Comparison of ENCODE assay signal across 7 cellular contexts in genomic region chr11:14743667-14744066, GRCh38.
DNase-seq lines count a peak whose midpoint lies in the region; ATAC-seq lines count a peak whose summit lies in the region.
"Not testable (repeated sequence)": the region's sequence is repeated elsewhere in the genome, so short reads cannot be mapped to it uniquely, and the experiment has no call there.

No MANE protein-coding gene starts in this region.

- not testable (repeated sequence) for H3K27me3 ChIP-seq in CD8-positive, alpha-beta memory T cell (ENCODE audit: insufficient read depth, low read length, poor library complexity, severe bottlenecking)

- peaks cover 15% of the 10 kb centered on the region for H3K4me1 ChIP-seq in CD8-positive, alpha-beta memory T cell (ENCODE audit: insufficient read depth, low read length)

- H3K4me3 Mint-ChIP-seq in CD8-positive, alpha-beta memory T cell, result peak overlapping the region in 4 of 7 donors; percentile 13 to 35 (median 19)
- H3K4me3 Mint-ChIP-seq in activated CD4-positive, alpha-beta T cell treated with anti-CD3 and anti-CD28 coated beads for 36 hours; activated CD8-positive, alpha-beta T cell treated with anti-CD3 and anti-CD28 coated beads, Interleukin-2, amount 10 ng/mL, durations not matched to agents 7 days and 5 days: not testable (repeated sequence)
- peak overlapping the region; percentile 23 for H3K4me3 Mint-ChIP-seq in activated T-helper 17 cell treated with anti-CD3 and anti-CD28 coated beads, Interleukin-2, amount 50 U/mL, for 72 hours
- peak overlapping the region; percentile 9 for H3K4me3 Mint-ChIP-seq in activated naive CD4-positive, alpha-beta T cell treated with anti-CD3 and anti-CD28 coated beads, Interleukin-2, amount 50 U/mL, for 24 hours
- H3K4me3 Mint-ChIP-seq in central memory CD8-positive, alpha-beta T cell, result peak overlapping the region; percentile 6

- ATAC-seq in activated CD4-positive, alpha-beta T cell treated with anti-CD3 and anti-CD28 coated beads for 36 hours; activated CD8-positive, alpha-beta T cell treated with anti-CD3 and anti-CD28 coated beads, Interleukin-2, amount 10 ng/mL, durations not matched to agents 7 days and 5 days; central memory CD8-positive, alpha-beta T cell (replicated peaks; ENCODE audit: extremely low read depth, poor library complexity, severe bottlenecking): not testable (repeated sequence)
- peak; percentile 21 for ATAC-seq in activated T-helper 17 cell treated with anti-CD3 and anti-CD28 coated beads, Interleukin-2, amount 50 U/mL, for 72 hours (replicated peaks)

- H3K27me3 Mint-ChIP-seq in CD8-positive, alpha-beta memory T cell; activated CD4-positive, alpha-beta T cell treated with anti-CD3 and anti-CD28 coated beads for 36 hours; activated CD8-positive, alpha-beta T cell treated with anti-CD3 and anti-CD28 coated beads, Interleukin-2, amount 10 ng/mL, durations not matched to agents 7 days and 5 days (ENCODE audit: low read depth); activated T-helper 17 cell treated with anti-CD3 and anti-CD28 coated beads, Interleukin-2, amount 50 U/mL, for 72 hours; activated naive CD4-positive, alpha-beta T cell treated with anti-CD3 and anti-CD28 coated beads, Interleukin-2, amount 50 U/mL, for 24 hours; central memory CD8-positive, alpha-beta T cell: not testable (repeated sequence)

- H3K36me3 Mint-ChIP-seq in CD8-positive, alpha-beta memory T cell, result peaks cover 13 to 37% (median 37%) of the 10 kb centered on the region in 3 donors
- peaks cover 44% of the 10 kb centered on the region for H3K36me3 Mint-ChIP-seq in activated CD4-positive, alpha-beta T cell treated with anti-CD3 and anti-CD28 coated beads for 36 hours (ENCODE audit: low read depth)
- H3K36me3 Mint-ChIP-seq in activated CD8-positive, alpha-beta T cell treated with anti-CD3 and anti-CD28 coated beads, Interleukin-2, amount 10 ng/mL, durations not matched to agents 7 days and 5 days (ENCODE audit: low read depth), result peaks cover 75% of the 10 kb centered on the region
- not testable (repeated sequence) for H3K36me3 Mint-ChIP-seq in activated T-helper 17 cell treated with anti-CD3 and anti-CD28 coated beads, Interleukin-2, amount 50 U/mL, for 72 hours (ENCODE audit: low read depth); central memory CD8-positive, alpha-beta T cell (ENCODE audit: insufficient read depth)
- H3K36me3 Mint-ChIP-seq in activated naive CD4-positive, alpha-beta T cell treated with anti-CD3 and anti-CD28 coated beads, Interleukin-2, amount 50 U/mL, for 24 hours, result peaks cover 37% of the 10 kb centered on the region

- H3K27ac ChIP-seq in CD8-positive, alpha-beta memory T cell (ENCODE audit: low read depth, low read length), result not testable (repeated sequence)

- POLR2A ChIA-PET in CD8-positive, alpha-beta memory T cell (lab: Charles Lee); activated CD4-positive, alpha-beta T cell treated with anti-CD3 and anti-CD28 coated beads for 36 hours (lab: Charles Lee); activated CD8-positive, alpha-beta T cell treated with anti-CD3 and anti-CD28 coated beads, Interleukin-2, amount 10 ng/mL, durations not matched to agents 7 days and 5 days (lab: Charles Lee): not testable (repeated sequence)

- not testable (repeated sequence) for H3K36me3 ChIP-seq in CD8-positive, alpha-beta memory T cell (ENCODE audit: insufficient read depth, low read length)

- peaks cover 3 to 12% (median 5%) of the 10 kb centered on the region in 5 donors for H3K9me3 Mint-ChIP-seq in CD8-positive, alpha-beta memory T cell
- H3K9me3 Mint-ChIP-seq in activated CD4-positive, alpha-beta T cell treated with anti-CD3 and anti-CD28 coated beads for 36 hours (ENCODE audit: low read depth), result peaks cover 32% of the 10 kb centered on the region
- H3K9me3 Mint-ChIP-seq in activated CD8-positive, alpha-beta T cell treated with anti-CD3 and anti-CD28 coated beads, Interleukin-2, amount 10 ng/mL, durations not matched to agents 7 days and 5 days (ENCODE audit: insufficient read depth), result peaks cover 10% of the 10 kb centered on the region
- not testable (repeated sequence) for H3K9me3 Mint-ChIP-seq in activated T-helper 17 cell treated with anti-CD3 and anti-CD28 coated beads, Interleukin-2, amount 50 U/mL, for 72 hours; activated naive CD4-positive, alpha-beta T cell treated with anti-CD3 and anti-CD28 coated beads, Interleukin-2, amount 50 U/mL, for 24 hours; central memory CD8-positive, alpha-beta T cell

- intact Hi-C loops in activated CD4-positive, alpha-beta T cell treated with anti-CD3 and anti-CD28 coated beads for 36 hours (cut with DNase I, micrococcal nuclease); posterior vena cava (cut with DNase I): not testable (repeated sequence)

- H3K4me1 Mint-ChIP-seq in CD8-positive, alpha-beta memory T cell, result peaks cover 69 to 82% (median 71%) of the 10 kb centered on the region in 3 donors
- peaks cover 49% of the 10 kb centered on the region for H3K4me1 Mint-ChIP-seq in activated CD4-positive, alpha-beta T cell treated with anti-CD3 and anti-CD28 coated beads for 36 hours
- H3K4me1 Mint-ChIP-seq in activated CD8-positive, alpha-beta T cell treated with anti-CD3 and anti-CD28 coated beads, Interleukin-2, amount 10 ng/mL, durations not matched to agents 7 days and 5 days (ENCODE audit: low read depth), result peaks cover 70% of the 10 kb centered on the region
- H3K4me1 Mint-ChIP-seq in activated T-helper 17 cell treated with anti-CD3 and anti-CD28 coated beads, Interleukin-2, amount 50 U/mL, for 72 hours, result peaks cover 16% of the 10 kb centered on the region
- H3K4me1 Mint-ChIP-seq in activated naive CD4-positive, alpha-beta T cell treated with anti-CD3 and anti-CD28 coated beads, Interleukin-2, amount 50 U/mL, for 24 hours, result peaks cover 80% of the 10 kb centered on the region
- H3K4me1 Mint-ChIP-seq in central memory CD8-positive, alpha-beta T cell, result peaks cover 56% of the 10 kb centered on the region

- H3K9me3 ChIP-seq in CD8-positive, alpha-beta memory T cell (ENCODE audit: low read length), result not testable (repeated sequence)

- peak overlapping the region in 5 of 8 donors; percentile 3 to 83 (median 25) for H3K27ac Mint-ChIP-seq in CD8-positive, alpha-beta memory T cell
- peak overlapping the region; percentile 22 for H3K27ac Mint-ChIP-seq in activated CD4-positive, alpha-beta T cell treated with anti-CD3 and anti-CD28 coated beads for 36 hours
- peak overlapping the region; percentile 54 for H3K27ac Mint-ChIP-seq in activated CD8-positive, alpha-beta T cell treated with anti-CD3 and anti-CD28 coated beads, Interleukin-2, amount 10 ng/mL, durations not matched to agents 7 days and 5 days
- peak overlapping the region; percentile 58 for H3K27ac Mint-ChIP-seq in activated T-helper 17 cell treated with anti-CD3 and anti-CD28 coated beads, Interleukin-2, amount 50 U/mL, for 72 hours
- peak overlapping the region; percentile 65 for H3K27ac Mint-ChIP-seq in activated naive CD4-positive, alpha-beta T cell treated with anti-CD3 and anti-CD28 coated beads, Interleukin-2, amount 50 U/mL, for 24 hours
- peak overlapping the region; percentile 54 for H3K27ac Mint-ChIP-seq in central memory CD8-positive, alpha-beta T cell (ENCODE audit: low read depth)

- not testable (repeated sequence) for H3K4me3 ChIP-seq in CD8-positive, alpha-beta memory T cell (ENCODE audit: low read length)

- CTCF ChIA-PET in CD8-positive, alpha-beta memory T cell (lab: Charles Lee), result not testable (repeated sequence)
- CTCF ChIA-PET in activated CD4-positive, alpha-beta T cell treated with anti-CD3 and anti-CD28 coated beads for 36 hours (lab: Charles Lee), result interaction anchor here (1.0 kb wide), 2 partner anchors 13 to 30 kb away, joined by 3 read pairs; no protein-coding TSS in a partner anchor
- CTCF ChIA-PET in activated CD8-positive, alpha-beta T cell treated with anti-CD3 and anti-CD28 coated beads, Interleukin-2, amount 10 ng/mL, durations not matched to agents 7 days and 5 days (lab: Charles Lee), result interaction anchor here (0.8 to 1.3 kb wide), 2 partner anchors 44 to 98 kb away, joined by 3 to 4 read pairs; no protein-coding TSS in a partner anchor

- not testable (repeated sequence) for DNase-seq in CD8-positive, alpha-beta memory T cell; activated CD4-positive, alpha-beta T cell treated with anti-CD3 and anti-CD28 coated beads for 36 hours; activated CD8-positive, alpha-beta T cell treated with anti-CD3 and anti-CD28 coated beads, Interleukin-2, amount 10 ng/mL, durations not matched to agents 7 days and 5 days; central memory CD8-positive, alpha-beta T cell (ENCODE audit: low spot score in 2 of 2)
- peak; percentile 29 for DNase-seq in posterior vena cava (ENCODE audit: low spot score)
